ENCODE assay signal across 8 cellular contexts in the genomic region with DNA sequence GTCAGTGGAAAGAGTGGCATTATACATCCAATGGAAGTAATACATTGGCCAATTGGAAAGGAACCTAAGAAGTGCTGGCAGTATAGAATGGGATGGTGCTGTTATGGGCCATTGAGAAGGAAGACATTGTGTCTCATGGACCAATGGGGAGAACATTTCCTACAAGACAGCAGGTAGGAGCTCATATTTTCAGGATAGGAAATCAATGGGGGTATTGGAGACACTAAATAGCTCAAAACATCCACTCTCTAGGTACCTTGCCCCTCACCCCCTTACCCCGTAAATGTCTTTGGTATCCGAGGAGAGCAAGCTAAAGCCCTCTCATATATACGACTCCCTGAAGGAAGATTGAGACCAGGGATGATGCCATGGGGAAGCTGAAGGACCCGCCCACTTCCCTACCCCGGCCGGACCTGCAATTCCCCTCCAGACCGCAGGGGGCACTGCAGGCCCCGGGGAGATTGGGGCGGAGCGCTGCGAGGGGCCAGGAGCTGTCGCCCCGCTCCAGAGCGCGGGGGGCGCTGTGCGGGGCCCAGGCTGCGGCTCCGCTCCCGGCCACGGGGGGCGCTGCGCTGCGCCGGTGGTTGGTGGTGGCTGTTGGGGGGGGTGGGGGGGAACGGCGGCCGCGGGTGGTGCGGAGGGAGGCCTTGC. TPM values are rescaled to one million over a fixed set of nuclear protein-coding genes. Genes with fewer than 3 reads are reported as not detected.
DNase-seq lines count a peak whose midpoint lies in the region; ATAC-seq lines count a peak whose summit lies in the region.

Gene KDM3B, plus strand, starts transcription at position 615 of the 651 bp plus-strand sequence. CDS start 111 bp downstream, outside the sequence.

- DNase-seq in AG08396 (ENCODE audit: low spot score): peak; percentile 97
- DNase-seq in NCI-H345 (lab: John Stamatoyannopoulos, UW): peak; percentile 88
- DNase-seq in activated CD4-positive, alpha-beta T cell treated with anti-CD3 and anti-CD28 coated beads for 1 hour: peak; percentile 91
- peak; percentile 83 for DNase-seq in cerebellum (ENCODE audit: low spot score)
- peak; percentile 69 for DNase-seq in kidney glomerular epithelial cell (lab: John Stamatoyannopoulos, UW)
- DNase-seq in stimulated activated CD4-positive, alpha-beta T cell treated with anti-CD3 and anti-CD28 coated beads, Interleukin-15, amount 100 ng/mL, for 48 hours (ENCODE audit: low read depth in 2 of 2): peak; percentile 81 to 89

- ATAC-seq in GM18873 (IDR thresholded peaks at IDR 0.05; ENCODE audit: low FRiP score, unreplicated experiment): peak; percentile 41
- peak; percentile 64 for ATAC-seq in HG03139 (IDR thresholded peaks at IDR 0.05; ENCODE audit: unreplicated experiment)

RNA-seq across cellular contexts. Expression of gene KDM3B, which starts in this region (rescaled TPM):
- 84.8 TPM for total RNA-seq in cerebellum

Comparison
In these comparisons a context has a peak if more than half of its experiments do, and no peak if none do; other contexts are left out.
1. Peak in every context shown above with its lines: DNase-seq and ATAC-seq.